In genomic region chr3:46812237-46812791, GRCh38 we compare ENCODE assay signal across 9 cellular contexts. TPM values are rescaled to one million over a fixed set of nuclear protein-coding genes. Genes with fewer than 3 reads are reported as not detected.
A peak's percentile ranks its signal among the peaks of the same experiment; 100 is the strongest.
DNase-seq lines count a peak whose midpoint lies in the region; ATAC-seq, FAIRE-seq and TF ChIP-seq lines count a peak whose summit lies in the region.
"Had no signal": no experiment of that assay in that cellular context is flagged by ENCODE, and none has a peak within 500 bp of the region (broad histone marks: within the 10 kb centered on the region; RNA-seq: fewer than 3 reads in every experiment).

No MANE protein-coding gene starts in this region.

- H3K9me3 ChIP-seq in HepG2 (ENCODE audit: low read length) = no peaks in the 10 kb centered on the region

- 80% methylated on average over 7 of the region's 46 CpGs for WGBS in HepG2 (ENCODE audit: low lambda C conversion rate)

- 0 out of 5 replicates have a peak, but pooled peaks cover 0 to 5% of the 10 kb centered on the region in 2 experiments for H3K27me3 ChIP-seq in HepG2 (ENCODE audit: control insufficient read depth in 1 of 2, insufficient read depth in 2 of 2, low read length in 2 of 2)

- DNase-seq in Right ventricle myocardium inferior (ENCODE audit: missing footprints) (peak; percentile 81), cardiac septum (ENCODE audit: low spot score) (no peak), cerebellum (ENCODE audit: low spot score) (peak; percentile 24), HepG2 (ENCODE audit: low spot score) (no peak), NCI-H2171 (lab: John Stamatoyannopoulos, UW) (no peak), NCI-H345 (lab: John Stamatoyannopoulos, UW) (no peak)
- peak; percentile 59 for DNase-seq in activated CD4-positive, alpha-beta T cell treated with anti-CD3 and anti-CD28 coated beads for 1 hour
- DNase-seq in stimulated activated CD4-positive, alpha-beta T cell treated with anti-CD3 and anti-CD28 coated beads, TNF-alpha, amount 100 ng/mL, for 4 hours (ENCODE audit: low read depth in 3 of 3) = peak; percentile 51 to 62 (median 59)
- DNase-seq: DND-41 had no signal

- POLR2A ChIA-PET in HepG2 (lab: Yijun Ruan, JAX) = no interaction called here

- no peak for TF ChIP-seq POLR2A in HepG2 (IDR thresholded peaks at IDR 0.05; ENCODE audit: insufficient read depth in 1 of 2, low read depth in 2 of 2, low read length in 2 of 2)

- in situ Hi-C loops in HepG2 (cut with HindIII; ENCODE audit: extremely low pct_ligation_motif_present, low pct_unique_long_range_greater_than_20kb) = loop anchor here (5.0 kb wide), 1 partner anchor 60 kb away; no protein-coding TSS in a partner anchor

- H3K27ac ChIP-seq in HepG2 (ENCODE audit: extremely low read length, insufficient read depth, low read length) = no peak overlapping the region

- H3K9ac ChIP-seq in HepG2 (ENCODE audit: insufficient read depth, low read depth, low read length) = no peak overlapping the region

- intact Hi-C loops in Right ventricle myocardium inferior (cut with DNase I) = no loop called here
- intact Hi-C loops in cardiac septum (cut with DNase I) = no loop called here
- intact Hi-C loops in HepG2 (cut with micrococcal nuclease; ENCODE audit: unreplicated experiment) = no loop called here

- no peaks in the 10 kb centered on the region for H4K20me1 ChIP-seq in HepG2 (ENCODE audit: insufficient read depth, low read length)

- no peak overlapping the region for H3K4me3 ChIP-seq in HepG2 (replicated peaks in 1 of 3; ENCODE audit: insufficient read depth in 1 of 3, low read depth in 2 of 3, low read length in 3 of 3)

- BruUV-seq in HepG2 (replicated peaks; lab: Mats Ljungman, UMichigan) = no TSS peak

- no peak overlapping the region; the same call in 1 of the 2 replicates for H3K4me2 ChIP-seq in HepG2 (ENCODE audit: low read depth, low read length)

- no peak for FAIRE-seq in HepG2 (lab: Jason Lieb, UNC)

- peak; percentile 86 for ATAC-seq in Right ventricle myocardium inferior
- peak; percentile 57 for ATAC-seq in HepG2

- H3K36me3 ChIP-seq in HepG2 (replicated peaks in 1 of 2; ENCODE audit: control insufficient read depth in 1 of 2, insufficient read depth in 2 of 2, low read length in 2 of 2) = no peaks in the 10 kb centered on the region

- no peaks in the 10 kb centered on the region for H3K79me2 ChIP-seq in HepG2 (ENCODE audit: insufficient read depth, low read length)

- no peak for TF ChIP-seq RAD21 in HepG2 (CRISPR knock-in tag; IDR thresholded peaks at IDR 0.05)

- TF ChIP-seq EP300 in HepG2 (IDR thresholded peaks at IDR 0.05; ENCODE audit: low read depth in 2 of 2, low read length in 2 of 2) (no peak), HepG2 (CRISPR knock-in tag; IDR thresholded peaks at IDR 0.05; ENCODE audit: borderline replicate concordance) (no peak)

- CTCF ChIA-PET in HepG2 (lab: Yijun Ruan, JAX; ENCODE audit: low intra/inter-chr PET ratio, low total read pairs) = no interaction called here

- H2AFZ ChIP-seq in HepG2 (ENCODE audit: low read length) = no peak overlapping the region

- H3K4me1 ChIP-seq in HepG2 (ENCODE audit: insufficient read depth, low read length) = no peaks in the 10 kb centered on the region

- TF ChIP-seq CTCF in HepG2 (CRISPR knock-in tag; IDR thresholded peaks at IDR 0.05) = no peak

TF ChIP-seq in HepG2, 621 proteins besides CTCF, POLR2A, EP300 and RAD21:
- no peak for TF ChIP-seq ZNF337 (CRISPR knock-in tag; IDR thresholded peaks at IDR 0.05; ENCODE audit: borderline replicate concordance, low read depth)
- no peak for TF ChIP-seq ZNF350 (CRISPR knock-in tag; IDR thresholded peaks at IDR 0.05; ENCODE audit: borderline replicate concordance, low read depth)
- TF ChIP-seq ZBTB21 (CRISPR knock-in tag; IDR thresholded peaks at IDR 0.05) = no peak
- no peak for TF ChIP-seq MAF1 (CRISPR knock-in tag; IDR thresholded peaks at IDR 0.05; ENCODE audit: borderline replicate concordance)

RNA-seq across cellular contexts. Expression of gene MYL3, which starts 50.9 kb away (rescaled TPM):
- total RNA-seq in Right ventricle myocardium inferior (11,437 TPM), cardiac septum (3,804 TPM), cerebellum (1.3 TPM), HepG2 (2016; rRNA removed; fragmentation: Illumina TruSeq; extraction: Trizol) (not detected in 2 replicates)
- not detected in 2 replicates for total RNA-seq in HepG2 (2016; cell fraction: cytosol; rRNA removed; fragmentation: Illumina TruSeq; extraction: Trizol; ENCODE audit: low read depth)
- total RNA-seq in HepG2 (2016; cell fraction: insoluble cytoplasmic fraction; rRNA removed; fragmentation: Illumina TruSeq; extraction: Trizol) = not detected in 2 replicates
- not detected in 2 replicates for total RNA-seq in HepG2 (2016; cell fraction: membrane; rRNA removed; fragmentation: Illumina TruSeq; extraction: Trizol)
- total RNA-seq in HepG2 (2016; cell fraction: nucleus; rRNA removed; fragmentation: Illumina TruSeq; extraction: Trizol) = not detected in 2 replicates
- polyA plus RNA-seq in HepG2 (2011; rRNA removed) = 0.13 TPM in 1 of 2 replicates, not detected in the other
- polyA plus RNA-seq in HepG2 (2011; cell fraction: cytosol; rRNA removed) = 0.06 TPM in 1 of 2 replicates, not detected in the other
- not detected in 2 replicates for polyA plus RNA-seq in HepG2 (2011; cell fraction: nucleus; rRNA removed)
- not detected in 2 replicates for polyA plus RNA-seq in HepG2 (2012)
- not detected in 2 replicates for polyA plus RNA-seq in HepG2 (2016; cell fraction: cytosol; fragmentation: Illumina TruSeq; extraction: Trizol; ENCODE audit: low read depth)
- not detected in 2 replicates for polyA plus RNA-seq in HepG2 (2016; cell fraction: insoluble cytoplasmic fraction; fragmentation: Illumina TruSeq; extraction: Trizol; ENCODE audit: low read depth)
- not detected in 2 replicates for polyA plus RNA-seq in HepG2 (2016; cell fraction: membrane; fragmentation: Illumina TruSeq; extraction: Trizol; ENCODE audit: low read depth)
- polyA plus RNA-seq in HepG2 (2016; cell fraction: nucleus; fragmentation: Illumina TruSeq; extraction: Trizol; ENCODE audit: insufficient read depth, low read depth) = not detected in 2 replicates
- polyA minus RNA-seq in HepG2 (2011; rRNA and poly(A)+ RNA removed; ENCODE audit: low replicate concordance) = 0.16 TPM in 1 of 2 replicates, not detected in the other
- polyA minus RNA-seq in HepG2 (2011; cell fraction: cytosol; rRNA and poly(A)+ RNA removed) = not detected in 2 replicates
- polyA minus RNA-seq in HepG2 (2011; cell fraction: nucleus; rRNA and poly(A)+ RNA removed) = not detected in 2 replicates

Comparison
In these comparisons a context has a peak if more than half of its experiments do, and no peak if none do; other contexts are left out.
1. DNase-seq: peak in Right ventricle myocardium inferior (single experiment), activated CD4-positive, alpha-beta T cell treated with anti-CD3 and anti-CD28 coated beads for 1 hour (single experiment), cerebellum (single experiment) and stimulated activated CD4-positive, alpha-beta T cell treated with anti-CD3 and anti-CD28 coated beads, TNF-alpha, amount 100 ng/mL, for 4 hours (3 of 3); none in cardiac septum (single experiment), HepG2 (single experiment), NCI-H2171 (single experiment) and NCI-H345 (single experiment).
2. RNA of gene MYL3, which starts 50.9 kb away (total RNA-seq): 11,437 TPM in Right ventricle myocardium inferior (single experiment) and 3,804 TPM in cardiac septum (single experiment); 1.3 TPM in cerebellum (single experiment) and not detected in HepG2; every median in the first group is over 1,000 times any median in the second.